9 cellular contexts compared by ENCODE assay signal in the genomic region with DNA sequence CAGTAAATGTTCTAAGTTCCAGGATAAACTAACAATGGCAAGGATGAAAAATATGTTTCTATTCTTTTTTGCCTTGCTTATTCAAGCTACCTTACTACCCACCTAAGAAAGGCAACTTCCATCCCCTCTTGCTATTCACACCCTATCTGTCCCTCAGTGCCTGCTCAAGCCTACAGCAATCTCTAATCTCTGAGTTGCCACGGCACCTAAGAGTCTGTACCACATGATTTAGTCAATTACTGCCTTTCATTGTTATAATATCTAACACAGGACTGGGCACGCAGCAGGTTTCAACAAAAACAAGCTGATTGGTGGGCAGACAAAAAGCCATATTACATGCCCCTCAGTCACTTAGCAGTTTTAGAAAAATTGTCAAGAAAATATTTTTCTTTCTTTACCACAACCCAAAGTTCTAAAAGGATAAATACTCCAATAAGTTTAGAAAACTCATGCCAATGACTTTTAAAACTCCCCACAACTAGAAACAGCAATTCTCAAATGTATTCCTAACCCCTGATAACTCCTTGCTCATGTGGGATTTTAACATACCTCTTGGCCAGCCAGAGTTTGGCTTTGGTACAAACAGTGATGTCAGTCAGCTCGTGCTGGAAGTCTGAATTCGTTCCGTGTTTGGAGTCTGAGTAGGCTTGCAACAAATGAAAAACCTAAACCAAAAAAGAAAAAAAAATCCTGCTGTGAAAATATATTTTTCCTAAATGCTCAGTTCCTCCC.
DNase-seq lines count a peak whose midpoint lies in the region; ATAC-seq and TF ChIP-seq lines count a peak whose summit lies in the region.
"Had no signal": no experiment of that assay in that cellular context is flagged by ENCODE, and none has a peak within 500 bp of the region (broad histone marks: within the 10 kb centered on the region; RNA-seq: fewer than 3 reads in every experiment).

No MANE protein-coding gene starts in this region.

- no peaks in the 10 kb centered on the region for H3K27me3 ChIP-seq in SK-N-SH (ENCODE audit: insufficient read depth)

- no peak overlapping the region for H2AFZ ChIP-seq in SK-N-SH (ENCODE audit: low read depth)

- peaks cover 91% of the 10 kb centered on the region for H3K4me1 Mint-ChIP-seq in osteocyte (ENCODE audit: unreplicated experiment)

- 24% methylated on average over 5 of the region's 5 CpGs for WGBS in SK-N-SH (ENCODE audit: low lambda C conversion rate)

- CTCF ChIA-PET in AG04449 (lab: Yijun Ruan, JAX) = interaction anchor here (0.8 kb wide), 1 partner anchor 10 kb away, joined by 3 read pairs; no protein-coding TSS in a partner anchor
- CTCF ChIA-PET in SK-N-SH (lab: Yijun Ruan, JAX) = interaction anchor here (0.9 to 9.9 kb wide), 15 partner anchors 9 to 601 kb away, joined by 3 to 70 read pairs (median 5); a partner anchor contains a TSS

- no peak overlapping the region; the same call in 1 of the 2 replicates for H3K9ac ChIP-seq in SK-N-SH

- no peaks in the 10 kb centered on the region for H3K36me3 ChIP-seq in SK-N-SH (replicated peaks in 1 of 2; ENCODE audit: control insufficient read depth in 1 of 2, insufficient read depth in 2 of 2, low read length in 1 of 2)

- H3K27me3 Mint-ChIP-seq in osteocyte (ENCODE audit: unreplicated experiment) = no peaks in the 10 kb centered on the region
- H3K27me3 Mint-ChIP-seq: CD8-positive, alpha-beta memory T cell had no signal

- H3F3A ChIP-seq in SK-N-SH (replicated peaks; ENCODE audit: insufficient read depth) = peaks cover 22% of the 10 kb centered on the region

- peaks cover 3% of the 10 kb centered on the region for H3K36me3 Mint-ChIP-seq in osteocyte (ENCODE audit: unreplicated experiment)

- no peak for ATAC-seq in HG03139 (IDR thresholded peaks at IDR 0.05; ENCODE audit: unreplicated experiment)
- ATAC-seq in HG02763 (IDR thresholded peaks at IDR 0.05; ENCODE audit: unreplicated experiment) = no peak

- H3K9me3 ChIP-seq in SK-N-SH = no peaks in the 10 kb centered on the region

- H4K20me1 ChIP-seq in SK-N-SH (ENCODE audit: insufficient read depth) = no peaks in the 10 kb centered on the region

- peaks cover 45 to 75% of the 10 kb centered on the region in 2 experiments for H3K4me1 ChIP-seq in SK-N-SH (ENCODE audit: control insufficient read depth in 1 of 2, insufficient read depth in 2 of 2, low read depth in 1 of 2, low read length in 1 of 2)

- H3K4me3 Mint-ChIP-seq in osteocyte (ENCODE audit: unreplicated experiment) = peak overlapping the region; percentile 9
- H3K4me3 Mint-ChIP-seq: CD8-positive, alpha-beta memory T cell had no signal

- H3K4me3 ChIP-seq in AG04449 (ENCODE audit: low read depth, low read length) (no peak overlapping the region), SK-N-SH (ENCODE audit: low read depth in 2 of 2, low read length in 1 of 2) (no peak overlapping the region), fibroblast of villous mesenchyme (ENCODE audit: low read depth, low read length) (no peak overlapping the region)

- no peak; the same call in 1 of the 2 replicates for TF ChIP-seq RAD21 in SK-N-SH (IDR thresholded peaks at IDR 0.05; ENCODE audit: low read length)

- H3K4me2 ChIP-seq in SK-N-SH = peak overlapping the region; percentile 27; the same call in 1 of the 2 replicates

- peak; percentile 11 to 50; a peak in 2 of 4 replicates for TF ChIP-seq EP300 in SK-N-SH (IDR thresholded peaks at IDR 0.05; ENCODE audit: borderline replicate concordance in 1 of 2, low read depth in 1 of 2, low read length in 1 of 2)

- POLR2A ChIA-PET in AG04449 (lab: Yijun Ruan, JAX) (no interaction called here), SK-N-SH (lab: Yijun Ruan, JAX) (interaction anchor here (0.7 to 4.0 kb wide), 3 partner anchors 92 to 116 kb away, joined by 7 to 19 read pairs (median 11); a partner anchor contains a TSS)

- peak overlapping the region; percentile 76 to 100 for H3K27ac ChIP-seq in SK-N-SH (ENCODE audit: low read depth in 2 of 2, low read length in 1 of 2)

- no peaks in the 10 kb centered on the region for H3K9me3 Mint-ChIP-seq in osteocyte (ENCODE audit: unreplicated experiment)
- H3K9me3 Mint-ChIP-seq: CD8-positive, alpha-beta memory T cell had no signal

- no peaks in the 10 kb centered on the region for H3K79me2 ChIP-seq in SK-N-SH (ENCODE audit: insufficient read depth)

- peak; percentile 83 for DNase-seq in AG04449 (ENCODE audit: low read depth, low spot score)
- DNase-seq in SK-N-SH = no peak
- peak; percentile 92 for DNase-seq in fibroblast of villous mesenchyme (ENCODE audit: low read depth)
- DNase-seq in osteocyte (ENCODE audit: extremely low spot score, unreplicated experiment) = no peak
- DNase-seq in NCI-H146 (lab: John Stamatoyannopoulos, UW) = no peak
- DNase-seq in NCI-H1417 treated with DMSO at 0.1 percent for 48 hours (lab: John Stamatoyannopoulos, UW) = no peak
- DNase-seq: CD8-positive, alpha-beta memory T cell had no signal

- no peak for TF ChIP-seq CTCF in AG04449 (IDR thresholded peaks at IDR 0.05; ENCODE audit: insufficient read depth, low read length, missing control alignments)
- TF ChIP-seq CTCF in SK-N-SH (IDR thresholded peaks at IDR 0.05) = no peak
- TF ChIP-seq CTCF in fibroblast of villous mesenchyme (IDR thresholded peaks at IDR 0.05; ENCODE audit: insufficient read depth, low read depth, low read length) = no peak
- TF ChIP-seq CTCF in osteocyte (IDR thresholded peaks at IDR 0.05) = no peak

- H3K9me2 ChIP-seq in SK-N-SH = no peaks in the 10 kb centered on the region

- H3K27ac Mint-ChIP-seq in osteocyte (ENCODE audit: unreplicated experiment) = peak overlapping the region; percentile 79

TF ChIP-seq in SK-N-SH, 30 proteins besides CTCF, POLR2A, EP300 and RAD21 (continues in another document):
- no peak for TF ChIP-seq NRF1 (IDR thresholded peaks at IDR 0.05; ENCODE audit: low read depth, low read length)
- peak; percentile 60 for TF ChIP-seq JUND (IDR thresholded peaks at IDR 0.05)
- no peak for TF ChIP-seq ELF1 (IDR thresholded peaks at IDR 0.05)
- TF ChIP-seq YY1 (IDR thresholded peaks at IDR 0.05; ENCODE audit: low read depth) = no peak
- TF ChIP-seq, protein P1, sequence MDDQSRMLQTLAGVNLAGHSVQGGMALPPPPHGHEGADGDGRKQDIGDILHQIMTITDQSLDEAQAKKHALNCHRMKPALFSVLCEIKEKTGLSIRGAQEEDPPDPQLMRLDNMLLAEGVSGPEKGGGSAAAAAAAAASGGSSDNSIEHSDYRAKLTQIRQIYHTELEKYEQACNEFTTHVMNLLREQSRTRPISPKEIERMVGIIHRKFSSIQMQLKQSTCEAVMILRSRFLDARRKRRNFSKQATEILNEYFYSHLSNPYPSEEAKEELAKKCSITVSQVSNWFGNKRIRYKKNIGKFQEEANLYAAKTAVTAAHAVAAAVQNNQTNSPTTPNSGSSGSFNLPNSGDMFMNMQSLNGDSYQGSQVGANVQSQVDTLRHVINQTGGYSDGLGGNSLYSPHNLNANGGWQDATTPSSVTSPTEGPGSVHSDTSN (IDR thresholded peaks at IDR 0.05) = peak; percentile 74
- peak; percentile 53; the same call in 1 of the 2 replicates for TF ChIP-seq POLR2AphosphoS5 (IDR thresholded peaks at IDR 0.05; ENCODE audit: low read depth, low read length)
- TF ChIP-seq MEF2A (IDR thresholded peaks at IDR 0.05; ENCODE audit: borderline replicate concordance, low read depth) = no peak
- TF ChIP-seq, protein P2, sequence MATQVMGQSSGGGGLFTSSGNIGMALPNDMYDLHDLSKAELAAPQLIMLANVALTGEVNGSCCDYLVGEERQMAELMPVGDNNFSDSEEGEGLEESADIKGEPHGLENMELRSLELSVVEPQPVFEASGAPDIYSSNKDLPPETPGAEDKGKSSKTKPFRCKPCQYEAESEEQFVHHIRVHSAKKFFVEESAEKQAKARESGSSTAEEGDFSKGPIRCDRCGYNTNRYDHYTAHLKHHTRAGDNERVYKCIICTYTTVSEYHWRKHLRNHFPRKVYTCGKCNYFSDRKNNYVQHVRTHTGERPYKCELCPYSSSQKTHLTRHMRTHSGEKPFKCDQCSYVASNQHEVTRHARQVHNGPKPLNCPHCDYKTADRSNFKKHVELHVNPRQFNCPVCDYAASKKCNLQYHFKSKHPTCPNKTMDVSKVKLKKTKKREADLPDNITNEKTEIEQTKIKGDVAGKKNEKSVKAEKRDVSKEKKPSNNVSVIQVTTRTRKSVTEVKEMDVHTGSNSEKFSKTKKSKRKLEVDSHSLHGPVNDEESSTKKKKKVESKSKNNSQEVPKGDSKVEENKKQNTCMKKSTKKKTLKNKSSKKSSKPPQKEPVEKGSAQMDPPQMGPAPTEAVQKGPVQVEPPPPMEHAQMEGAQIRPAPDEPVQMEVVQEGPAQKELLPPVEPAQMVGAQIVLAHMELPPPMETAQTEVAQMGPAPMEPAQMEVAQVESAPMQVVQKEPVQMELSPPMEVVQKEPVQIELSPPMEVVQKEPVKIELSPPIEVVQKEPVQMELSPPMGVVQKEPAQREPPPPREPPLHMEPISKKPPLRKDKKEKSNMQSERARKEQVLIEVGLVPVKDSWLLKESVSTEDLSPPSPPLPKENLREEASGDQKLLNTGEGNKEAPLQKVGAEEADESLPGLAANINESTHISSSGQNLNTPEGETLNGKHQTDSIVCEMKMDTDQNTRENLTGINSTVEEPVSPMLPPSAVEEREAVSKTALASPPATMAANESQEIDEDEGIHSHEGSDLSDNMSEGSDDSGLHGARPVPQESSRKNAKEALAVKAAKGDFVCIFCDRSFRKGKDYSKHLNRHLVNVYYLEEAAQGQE (IDR thresholded peaks at IDR 0.05; ENCODE audit: low read depth, low read length) = 0 out of 2 replicates have a peak, but pooled peaks have one; percentile 25
- peak; percentile 73 for TF ChIP-seq TCF12 (IDR thresholded peaks at IDR 0.05)
- TF ChIP-seq NFIC (IDR thresholded peaks at IDR 0.05; ENCODE audit: borderline replicate concordance) = peak; percentile 93
- TF ChIP-seq RCOR1 (IDR thresholded peaks at IDR 0.05; ENCODE audit: low read length) = no peak
- TF ChIP-seq SIN3A (IDR thresholded peaks at IDR 0.05; ENCODE audit: borderline replicate concordance, low read depth, low read length) = no peak
- TF ChIP-seq, protein P3, sequence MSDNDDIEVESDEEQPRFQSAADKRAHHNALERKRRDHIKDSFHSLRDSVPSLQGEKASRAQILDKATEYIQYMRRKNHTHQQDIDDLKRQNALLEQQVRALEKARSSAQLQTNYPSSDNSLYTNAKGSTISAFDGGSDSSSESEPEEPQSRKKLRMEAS (IDR thresholded peaks at IDR 0.05; ENCODE audit: low read depth) = peak; percentile 63; the same call in 1 of the 2 replicates
- peak; percentile 55 for TF ChIP-seq GATA2 (CRISPR knock-in tag; IDR thresholded peaks at IDR 0.05)
- TF ChIP-seq MXI1 (IDR thresholded peaks at IDR 0.05; ENCODE audit: low read depth, low read length) = peak; percentile 39
- TF ChIP-seq, protein P4, sequence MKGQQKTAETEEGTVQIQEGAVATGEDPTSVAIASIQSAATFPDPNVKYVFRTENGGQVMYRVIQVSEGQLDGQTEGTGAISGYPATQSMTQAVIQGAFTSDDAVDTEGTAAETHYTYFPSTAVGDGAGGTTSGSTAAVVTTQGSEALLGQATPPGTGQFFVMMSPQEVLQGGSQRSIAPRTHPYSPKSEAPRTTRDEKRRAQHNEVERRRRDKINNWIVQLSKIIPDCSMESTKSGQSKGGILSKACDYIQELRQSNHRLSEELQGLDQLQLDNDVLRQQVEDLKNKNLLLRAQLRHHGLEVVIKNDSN (IDR thresholded peaks at IDR 0.05; ENCODE audit: borderline replicate concordance, low read depth) = no peak

Comparison
In these comparisons a context has a peak if more than half of its experiments do, and no peak if none do; other contexts are left out.
1. DNase-seq: peak in AG04449 (single experiment) and fibroblast of villous mesenchyme (single experiment); none in SK-N-SH (single experiment), osteocyte (single experiment), NCI-H146 (single experiment) and NCI-H1417 treated with DMSO at 0.1 percent for 48 hours (single experiment).